Comparison of ENCODE assay signal across 8 cellular contexts in genomic region chr2:175111200-175111657, GRCh38. TPM values are rescaled to one million over a fixed set of nuclear protein-coding genes. Genes with fewer than 3 reads are reported as not detected.
DNase-seq lines count a peak whose midpoint lies in the region; ATAC-seq and TF ChIP-seq lines count a peak whose summit lies in the region.

No MANE protein-coding gene starts in this region.

- no peak overlapping the region for H2AFZ ChIP-seq in OCI-LY7 (ENCODE audit: low read length)

- H3K27ac Mint-ChIP-seq in natural killer cell, result peak overlapping the region in 1 of 2 donors; percentile 58
- H3K27ac Mint-ChIP-seq in natural killer cell treated with Interleukin-12 subunit alpha and Interleukin-12 subunit beta and Interleukin-15 and Interleukin-18, amount 100 ng/mL, for 72 hours, result no peak overlapping the region

- POLR2A ChIA-PET in OCI-LY7 (lab: Charles Lee), result interaction anchor here (0.5 to 0.7 kb wide), 2 partner anchors 24 to 30 kb away, joined by 4 read pairs; no protein-coding TSS in a partner anchor

- no peak overlapping the region for H3K4me3 Mint-ChIP-seq in natural killer cell
- H3K4me3 Mint-ChIP-seq in natural killer cell treated with Interleukin-12 subunit alpha and Interleukin-12 subunit beta and Interleukin-15 and Interleukin-18, amount 100 ng/mL, for 72 hours, result no peak overlapping the region

- peaks cover 86% of the 10 kb centered on the region for H3K36me3 ChIP-seq in OCI-LY7 (ENCODE audit: insufficient read depth, low read length)

- H3K4me1 ChIP-seq in OCI-LY7 (ENCODE audit: insufficient read depth, low read length, poor library complexity, severe bottlenecking), result no peaks in the 10 kb centered on the region

- H3K79me2 ChIP-seq in OCI-LY7 (ENCODE audit: insufficient read depth, low read depth, low read length), result no peaks in the 10 kb centered on the region

- no peaks in the 10 kb centered on the region for H4K20me1 ChIP-seq in OCI-LY7 (ENCODE audit: insufficient read depth, low read length)

- DNase-seq in natural killer cell, result no peak
- DNase-seq in natural killer cell treated with Interleukin-12 subunit alpha and Interleukin-12 subunit beta and Interleukin-15 and Interleukin-18, amount 100 ng/mL, for 72 hours (ENCODE audit: low spot score), result no peak
- DNase-seq in OCI-LY7 (ENCODE audit: low spot score), result peak; percentile 57
- peak; percentile 79 for DNase-seq in choroid plexus epithelial cell (ENCODE audit: low read depth)
- DNase-seq in lung microvascular endothelial cell (ENCODE audit: low read depth in 2 of 2), result peak; percentile 60 to 66
- no peak for DNase-seq in activated CD4-positive, alpha-beta T cell treated with anti-CD3 and anti-CD28 coated beads for 48 hours

- H3K36me3 Mint-ChIP-seq in natural killer cell, result peaks cover 19% of the 10 kb centered on the region
- H3K36me3 Mint-ChIP-seq in natural killer cell treated with Interleukin-12 subunit alpha and Interleukin-12 subunit beta and Interleukin-15 and Interleukin-18, amount 100 ng/mL, for 72 hours, result peaks cover 15% of the 10 kb centered on the region

- H3K27ac ChIP-seq in OCI-LY7 (ENCODE audit: low read depth, low read length, poor library complexity, severe bottlenecking), result no peak overlapping the region

- peak; percentile 68 to 75 (median 73) for ATAC-seq in natural killer cell
- no peak for ATAC-seq in natural killer cell treated with Interleukin-12 subunit alpha and Interleukin-12 subunit beta and Interleukin-15 and Interleukin-18, amount 100 ng/mL, for 72 hours
- peak; percentile 76 for ATAC-seq in HG03175 (IDR thresholded peaks at IDR 0.05; ENCODE audit: unreplicated experiment)
- ATAC-seq in HG03354 (IDR thresholded peaks at IDR 0.05; ENCODE audit: poor library complexity, severe bottlenecking, unreplicated experiment), result no peak

- TSS peak; percentile 10 for BruUV-seq in OCI-LY7 (replicated peaks; lab: Mats Ljungman, UMichigan)

- H3K4me3 ChIP-seq in OCI-LY7 (ENCODE audit: low read depth, low read length, poor library complexity, severe bottlenecking) (no peak overlapping the region), choroid plexus epithelial cell (ENCODE audit: low read depth, low read length) (no peak overlapping the region)

- no peaks in the 10 kb centered on the region for H3K9me3 ChIP-seq in OCI-LY7 (ENCODE audit: low read length)

- no peak overlapping the region for H3K4me2 ChIP-seq in OCI-LY7 (ENCODE audit: low read length)

- intact Hi-C loops in natural killer cell (cut with micrococcal nuclease), result loop anchor here (1.0 to 5.0 kb wide), 2 partner anchors 76 to 171 kb away; no protein-coding TSS in a partner anchor
- intact Hi-C loops in OCI-LY7 (cut with micrococcal nuclease; ENCODE audit: unreplicated experiment), result loop anchor here (5.0 kb wide), 2 partner anchors 56 to 71 kb away; partner anchors contain the start of genes ATF2 and ATP5MC3

- H3K4me1 Mint-ChIP-seq in natural killer cell, result no peaks in the 10 kb centered on the region
- peaks cover 0 to 7% of the 10 kb centered on the region in 2 donors for H3K4me1 Mint-ChIP-seq in natural killer cell treated with Interleukin-12 subunit alpha and Interleukin-12 subunit beta and Interleukin-15 and Interleukin-18, amount 100 ng/mL, for 72 hours (ENCODE audit: low read depth in 2 of 2)

- CTCF ChIA-PET in OCI-LY7 (lab: Charles Lee; ENCODE audit: unreplicated experiment), result no interaction called here

- TF ChIP-seq CTCF in natural killer cell (IDR thresholded peaks at IDR 0.05), result peak; percentile 72
- peak; percentile 88 for TF ChIP-seq CTCF in OCI-LY7 (conservative IDR thresholded peaks at IDR 0.05; ENCODE audit: low read length)
- TF ChIP-seq CTCF in choroid plexus epithelial cell (conservative IDR thresholded peaks at IDR 0.05; ENCODE audit: low read depth, low read length), result peak; percentile 59

- no peaks in the 10 kb centered on the region for H3K9me3 Mint-ChIP-seq in natural killer cell
- H3K9me3 Mint-ChIP-seq in natural killer cell treated with Interleukin-12 subunit alpha and Interleukin-12 subunit beta and Interleukin-15 and Interleukin-18, amount 100 ng/mL, for 72 hours, result no peaks in the 10 kb centered on the region

- H3K27me3 Mint-ChIP-seq in natural killer cell (ENCODE audit: low read depth in 2 of 2), result no peaks in the 10 kb centered on the region
- no peaks in the 10 kb centered on the region for H3K27me3 Mint-ChIP-seq in natural killer cell treated with Interleukin-12 subunit alpha and Interleukin-12 subunit beta and Interleukin-15 and Interleukin-18, amount 100 ng/mL, for 72 hours

- H3K9me2 ChIP-seq in OCI-LY7 (ENCODE audit: insufficient read depth, low read length), result no peaks in the 10 kb centered on the region

RNA-seq across cellular contexts. Expression of gene ATF2, which starts 56.8 kb away (rescaled TPM):
- 10 to 100 TPM; 66.7 to 76.5 (median 74.4) TPM for total RNA-seq in natural killer cell
- 10 to 100 TPM; 62.8 to 74.3 TPM for total RNA-seq in natural killer cell treated with Interleukin-12 subunit alpha and Interleukin-12 subunit beta and Interleukin-15 and Interleukin-18, amount 100 ng/mL, for 72 hours
- 22.3 and 22.7 TPM in 2 replicates for total RNA-seq in OCI-LY7 (2014; rRNA removed; shearing (Covaris generic))
- 40.8 and 43.3 TPM in 2 replicates for total RNA-seq in OCI-LY7 (2022)
- 26.6 and 44.4 TPM in 2 replicates for total RNA-seq in lung microvascular endothelial cell

Comparison
In these comparisons a context has a peak if more than half of its experiments do, and no peak if none do; other contexts are left out.
1. ATAC-seq: peak in natural killer cell (3 of 3) and HG03175 (single experiment); none in natural killer cell treated with Interleukin-12 subunit alpha and Interleukin-12 subunit beta and Interleukin-15 and Interleukin-18, amount 100 ng/mL, for 72 hours (0 of 2) and HG03354 (single experiment).
2. DNase-seq: peak in OCI-LY7 (single experiment), choroid plexus epithelial cell (single experiment) and lung microvascular endothelial cell (2 of 2); none in natural killer cell (single experiment), natural killer cell treated with Interleukin-12 subunit alpha and Interleukin-12 subunit beta and Interleukin-15 and Interleukin-18, amount 100 ng/mL, for 72 hours (single experiment) and activated CD4-positive, alpha-beta T cell treated with anti-CD3 and anti-CD28 coated beads for 48 hours (single experiment).
3. Peak in every context shown above with its lines, with median percentiles within 50 percentile points of each other: CTCF ChIP-seq.